In the genomic region with DNA sequence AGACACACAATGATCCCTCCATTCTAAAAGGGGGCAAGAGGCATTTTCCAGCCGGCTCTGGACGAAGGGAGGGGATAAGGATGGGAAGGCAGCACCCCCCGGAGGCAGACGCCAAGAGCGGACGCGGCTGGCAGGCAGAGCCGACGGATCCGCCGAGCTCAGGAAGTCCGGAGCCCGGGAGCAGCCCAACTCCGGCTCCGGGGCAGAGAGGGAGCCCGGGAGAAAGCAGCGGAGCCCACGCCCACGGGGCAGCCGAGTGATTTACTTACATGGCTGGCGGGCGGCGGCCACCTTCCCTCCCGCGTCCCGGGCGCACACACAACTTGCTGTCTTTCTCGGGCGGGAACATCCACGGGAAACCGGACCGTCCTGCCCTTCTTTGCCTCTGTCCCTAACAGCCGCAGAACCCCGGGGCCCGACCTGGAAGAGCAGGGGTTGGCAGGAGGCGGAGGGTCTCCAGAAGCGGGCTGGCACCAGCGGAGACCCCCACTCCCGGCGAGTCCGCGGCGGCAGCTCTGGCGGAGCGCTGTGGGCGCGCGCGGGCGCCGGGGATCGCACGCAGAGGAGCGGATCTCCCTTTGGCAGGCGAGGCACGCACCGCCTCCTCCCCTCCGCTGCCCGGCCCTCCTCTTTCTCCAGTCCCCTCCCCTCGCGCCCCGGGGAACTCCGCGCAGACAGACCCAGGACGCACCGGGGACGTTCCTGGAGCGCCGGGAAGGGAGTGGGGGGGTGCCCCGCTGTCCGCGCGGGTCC, we compare ENCODE assay signal across 8 cellular contexts. TPM values are rescaled to one million over a fixed set of nuclear protein-coding genes. Genes with fewer than 3 reads are reported as not detected.
DNase-seq lines count a peak whose midpoint lies in the region; ATAC-seq and TF ChIP-seq lines count a peak whose summit lies in the region.

A gene (minus strand): TSS at position 580 of the 753 bp plus-strand sequence.

- peak; percentile 76 for ATAC-seq in GM19043 (IDR thresholded peaks at IDR 0.05; ENCODE audit: low read depth, unreplicated experiment)
- ATAC-seq in HG03280 (IDR thresholded peaks at IDR 0.05; ENCODE audit: unreplicated experiment): peak; percentile 86

- peak within 1 kb of the TSS; percentile 77 for H3K27ac ChIP-seq in mesodermal cell (ENCODE audit: low read depth, low read length, severe bottlenecking)

- DNase-seq in AG09309 (ENCODE audit: low read depth) (no peak), NCI-H82 (lab: John Stamatoyannopoulos, UW) (peak; percentile 90), epidermal melanocyte (ENCODE audit: insufficient read length, low spot score) (peak; percentile 64)
- DNase-seq in activated CD8-positive, alpha-beta memory T cell treated with anti-CD3 and anti-CD28 coated beads, Interleukin-2, amount 50 U/mL, for 24 hours (ENCODE audit: extremely low read depth): peak; percentile 23
- DNase-seq in stimulated activated CD8-positive, alpha-beta memory T cell treated with anti-CD3 and anti-CD28 coated beads, Interleukin-2, amount 100 ng/mL, for 48 hours (ENCODE audit: low read depth in 2 of 2): peak; percentile 54 to 59

- H3K4me3 ChIP-seq in AG09309 (ENCODE audit: control insufficient read depth, low read depth, low read length) (peak within 1 kb of the TSS; percentile 60), mesodermal cell (ENCODE audit: extremely low read depth, insufficient read depth, low read length, poor library complexity, severe bottlenecking) (peak within 1 kb of the TSS; percentile 94)

- no peaks in the 10 kb centered on the region for H3K9me3 ChIP-seq in mesodermal cell (ENCODE audit: control insufficient read depth, low read length)

- peaks cover 3% of the 10 kb centered on the region for H3K36me3 ChIP-seq in mesodermal cell (ENCODE audit: control insufficient read depth, insufficient read depth, low read length)

- 0% methylated on average over 35 to 47 of the region's 73 CpGs for WGBS in mesodermal cell (ENCODE audit: insufficient coverage in 2 of 2), 2 experiments

- TF ChIP-seq CTCF in AG09309 (IDR thresholded peaks at IDR 0.05; ENCODE audit: control insufficient read depth, insufficient read depth, low read depth, low read length, missing control alignments): peak; percentile 56

- peaks cover 10% of the 10 kb centered on the region for H3K4me1 ChIP-seq in mesodermal cell (ENCODE audit: control insufficient read depth, insufficient read depth, low read length, poor library complexity, severe bottlenecking)

RNA-seq across cellular contexts. Expression of the gene that starts here (rescaled TPM):
- 22.5 TPM for polyA plus RNA-seq in mesodermal cell (2013, experiment 1 of 2)
- 21.3 TPM for polyA plus RNA-seq in mesodermal cell (2013, experiment 2 of 2)
